ENCODE assay signal across 8 cellular contexts in the genomic region with DNA sequence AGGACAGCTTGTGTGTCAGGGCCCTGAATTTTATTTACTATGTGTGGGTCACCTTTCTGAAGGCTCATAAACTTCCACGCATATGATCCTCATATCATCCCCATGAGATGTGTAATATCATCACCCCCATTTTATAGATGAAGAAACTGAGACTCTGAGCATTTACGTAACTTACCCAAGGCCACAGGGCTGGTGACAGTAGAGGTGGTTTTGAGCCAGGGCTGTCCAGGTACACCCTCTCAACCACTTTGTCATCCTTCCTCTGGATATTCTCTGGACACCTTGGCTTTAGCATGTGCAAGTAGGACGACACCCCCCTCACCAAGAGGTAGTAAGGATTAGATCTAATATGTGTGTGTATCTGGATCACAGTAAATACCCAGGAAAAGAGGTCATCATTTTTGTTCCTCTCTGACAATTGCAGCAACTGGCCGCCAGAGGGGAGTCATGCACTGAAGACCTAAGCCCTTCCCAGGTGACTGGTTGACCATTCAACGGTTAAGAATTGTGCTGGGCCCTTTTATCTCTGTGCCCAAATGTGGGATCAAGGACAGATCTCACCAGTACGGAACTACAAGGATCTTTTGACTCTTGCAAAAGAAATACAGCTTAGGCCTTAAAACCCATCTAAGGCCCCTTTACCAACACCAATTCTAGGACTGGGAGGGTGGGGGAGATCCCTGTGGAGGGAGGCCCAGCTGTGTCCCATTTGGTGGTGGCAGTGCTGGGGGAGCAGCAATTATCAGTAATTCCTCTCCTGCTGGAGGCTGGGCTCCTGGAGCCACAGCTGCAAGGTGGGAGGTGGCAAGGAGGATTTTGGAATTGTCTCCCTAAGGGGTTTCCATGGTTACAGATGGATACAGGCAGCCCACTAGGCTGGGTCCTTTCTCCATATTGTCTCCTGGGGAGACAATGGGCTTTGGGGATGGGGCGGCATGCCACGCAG. TPM values are rescaled to one million over a fixed set of nuclear protein-coding genes. Genes with fewer than 3 reads are reported as not detected.
DNase-seq lines count a peak whose midpoint lies in the region; ATAC-seq and TF ChIP-seq lines count a peak whose summit lies in the region.

No MANE protein-coding gene starts in this region.

- intact Hi-C loops in ascending aorta (cut with DNase I) = loop anchor here (1.0 to 5.0 kb wide), 3 partner anchors 9 to 148 kb away; a partner anchor contains a TSS
- intact Hi-C loops in right cardiac atrium (cut with DNase I) = loop anchor here (1.0 to 10.0 kb wide), 5 partner anchors 47 to 94 kb away; no protein-coding TSS in a partner anchor
- intact Hi-C loops in gastrocnemius medialis (cut with DNase I; ENCODE audit: low total_unique reads) = loop anchor here (1.0 kb wide), 1 partner anchor 93 kb away; no protein-coding TSS in a partner anchor

- WGBS in right cardiac atrium = 38% methylated on average over 8 of the region's 8 CpGs

- H3K4me1 ChIP-seq in ascending aorta = peaks cover 0 to 11% of the 10 kb centered on the region in 2 donors
- H3K4me1 ChIP-seq in right cardiac atrium (ENCODE audit: control insufficient read depth, insufficient read depth, low read length) = no peaks in the 10 kb centered on the region
- H3K4me1 ChIP-seq in gastrocnemius medialis = peaks cover 4 to 6% of the 10 kb centered on the region in 2 donors

- in situ Hi-C loops in gastrocnemius medialis (cut with MboI; ENCODE audit: low sequenced_read_pairs in 4 of 4) = loop anchor here (5.0 kb wide), 2 partner anchors 47 to 93 kb away; no protein-coding TSS in a partner anchor

- peak; percentile 67 to 71 for ATAC-seq in right cardiac atrium
- peak; percentile 81 to 87 for ATAC-seq in gastrocnemius medialis

- H3K36me3 ChIP-seq in ascending aorta = no peaks in the 10 kb centered on the region
- H3K36me3 ChIP-seq in gastrocnemius medialis = no peaks in the 10 kb centered on the region

- no peak overlapping the region for H3K27ac ChIP-seq in ascending aorta
- no peak overlapping the region for H3K27ac ChIP-seq in right cardiac atrium (ENCODE audit: low read length)
- H3K27ac ChIP-seq in gastrocnemius medialis = no peak overlapping the region

- TF ChIP-seq CTCF in GM12864 (IDR thresholded peaks at IDR 0.05; ENCODE audit: low read depth, low read length, missing control alignments) = peak; percentile 89
- peak; percentile 82 to 95 (median 89) for TF ChIP-seq CTCF in ascending aorta (IDR thresholded peaks at IDR 0.05)
- peak; percentile 93 to 98 (median 96) for TF ChIP-seq CTCF in gastrocnemius medialis (IDR thresholded peaks at IDR 0.05 in 4 of 5, conservative IDR thresholded peaks at IDR 0.05 in 1 of 5)

- TF ChIP-seq POLR2A in gastrocnemius medialis (IDR thresholded peaks at IDR 0.05) = no peak

- no peak overlapping the region for H3K4me3 ChIP-seq in GM12864 (ENCODE audit: low read depth, low read length)
- H3K4me3 ChIP-seq in ascending aorta = no peak overlapping the region
- H3K4me3 ChIP-seq in right cardiac atrium (ENCODE audit: low read length) = no peak overlapping the region
- H3K4me3 ChIP-seq in gastrocnemius medialis = no peak overlapping the region

- H3K27me3 ChIP-seq in ascending aorta (no peaks in the 10 kb centered on the region), right cardiac atrium (ENCODE audit: control insufficient read depth, insufficient read depth) (no peaks in the 10 kb centered on the region), gastrocnemius medialis (no peaks in the 10 kb centered on the region)

- H3K9me3 ChIP-seq in ascending aorta = no peaks in the 10 kb centered on the region
- no peaks in the 10 kb centered on the region for H3K9me3 ChIP-seq in right cardiac atrium (ENCODE audit: control insufficient read depth, low read length)
- H3K9me3 ChIP-seq in gastrocnemius medialis = no peaks in the 10 kb centered on the region

- DNase-seq in GM12864 (ENCODE audit: low read depth) (no peak), NCI-H1417 treated with DMSO at 0.1 percent for 48 hours (lab: John Stamatoyannopoulos, UW) (peak; percentile 39), T-helper 2 cell (peak; percentile 35 to 57 (median 56)), ascending aorta (ENCODE audit: low spot score in 2 of 2) (peak in 1 of 2 donors; percentile 86), right cardiac atrium (peak; percentile 68 to 88 (median 86)), gastrocnemius medialis (peak; percentile 56 to 73), GM19240 (ENCODE audit: insufficient read length, low spot score) (no peak), GDM1 (lab: John Stamatoyannopoulos, UW) (no peak)

RNA-seq across cellular contexts. Expression of a gene that starts 13.7 kb away (rescaled TPM):
- total RNA-seq in ascending aorta (not detected), right cardiac atrium (under 1 TPM in 3 of 4 donors, not detected in 1; 0.06 to 0.82 (median 0.40) TPM), gastrocnemius medialis (under 1 TPM in 1 of 4 donors, not detected in 3; 0.40 TPM)
- polyA plus RNA-seq in right cardiac atrium = 0.05 TPM

RNA-seq across cellular contexts. Expression of a gene that starts 14.6 kb away (rescaled TPM):
- 1,094 TPM for total RNA-seq in ascending aorta
- total RNA-seq in right cardiac atrium = 100 to 1,000 TPM; 162 to 225 (median 179) TPM
- 208 TPM for polyA plus RNA-seq in right cardiac atrium
- total RNA-seq in gastrocnemius medialis = 100 to 1,000 TPM in 1 of 4 donors, 10 to 100 TPM in 3; 67.9 to 124 (median 83.0) TPM

Comparison
In these comparisons a context has a peak if more than half of its experiments do, and no peak if none do; other contexts are left out.
1. DNase-seq: peak in NCI-H1417 treated with DMSO at 0.1 percent for 48 hours (single experiment), T-helper 2 cell (5 of 5), right cardiac atrium (3 of 3) and gastrocnemius medialis (2 of 2); none in GM12864 (single experiment), GM19240 (single experiment) and GDM1 (single experiment).
2. Peak in every context shown above with its lines, with median percentiles within 50 percentile points of each other: CTCF ChIP-seq.